14 cellular contexts compared by ENCODE assay signal in genomic region chr3:56771376-56771775, GRCh38. TPM values are rescaled to one million over a fixed set of nuclear protein-coding genes. Genes with fewer than 3 reads are reported as not detected.
DNase-seq lines count a peak whose midpoint lies in the region; ATAC-seq and TF ChIP-seq lines count a peak whose summit lies in the region.
"Had no signal": no experiment of that assay in that cellular context is flagged by ENCODE, and none has a peak within 500 bp of the region (broad histone marks: within the 10 kb centered on the region; RNA-seq: fewer than 3 reads in every experiment).

No MANE protein-coding gene starts in this region.

- TF ChIP-seq CTCF in WTC11 (IDR thresholded peaks at IDR 0.05) (no peak), CD14-positive monocyte (IDR thresholded peaks at IDR 0.05) (no peak)

- CTCF ChIA-PET in WTC11 (lab: Charles Lee) = interaction anchor here (1.3 kb wide), 1 partner anchor 16 kb away, joined by 3 read pairs; no protein-coding TSS in a partner anchor

- no peak for ATAC-seq in stimulated activated naive CD8-positive, alpha-beta T cell treated with anti-CD3 and anti-CD28 coated beads, Interleukin-15, Interleukin-2, amounts not matched to agents 100 U/mL and 50 U/mL, for 24 hours
- no peak for ATAC-seq in WTC11
- ATAC-seq in HG02678 (IDR thresholded peaks at IDR 0.05; ENCODE audit: unreplicated experiment) = no peak
- ATAC-seq: HCT116, pancreas had no signal

- H3K9me3 Mint-ChIP-seq in stimulated activated naive CD8-positive, alpha-beta T cell treated with anti-CD3 and anti-CD28 coated beads, Interleukin-15, Interleukin-2, amounts not matched to agents 100 ng/mL and 50 ng/mL, for 24 hours = no peaks in the 10 kb centered on the region
- no peaks in the 10 kb centered on the region for H3K9me3 Mint-ChIP-seq in WTC11
- no peaks in the 10 kb centered on the region for H3K9me3 Mint-ChIP-seq in immature natural killer cell
- H3K9me3 Mint-ChIP-seq in CD14-positive monocyte = peaks cover 0 to 1% (median 0%) of the 10 kb centered on the region in 7 donors

- peaks cover 67% of the 10 kb centered on the region for H3K4me1 Mint-ChIP-seq in stimulated activated naive CD8-positive, alpha-beta T cell treated with anti-CD3 and anti-CD28 coated beads, Interleukin-15, Interleukin-2, amounts not matched to agents 100 ng/mL and 50 ng/mL, for 24 hours (ENCODE audit: low read depth)
- H3K4me1 Mint-ChIP-seq in WTC11 = no peaks in the 10 kb centered on the region
- peaks cover 82 to 89% of the 10 kb centered on the region in 2 donors for H3K4me1 Mint-ChIP-seq in immature natural killer cell
- peaks cover 35% of the 10 kb centered on the region for H3K4me1 Mint-ChIP-seq in CD14-positive monocyte

- H3K27ac Mint-ChIP-seq in stimulated activated naive CD8-positive, alpha-beta T cell treated with anti-CD3 and anti-CD28 coated beads, Interleukin-15, Interleukin-2, amounts not matched to agents 100 ng/mL and 50 ng/mL, for 24 hours = peak overlapping the region; percentile 79
- H3K27ac Mint-ChIP-seq in WTC11 = peak overlapping the region; percentile 28; the same call in 1 of the 2 replicates
- H3K27ac Mint-ChIP-seq in immature natural killer cell = peak overlapping the region; percentile 61 to 84 (median 80)
- H3K27ac Mint-ChIP-seq in CD14-positive monocyte = peak overlapping the region in 2 of 7 donors; percentile 38 to 69

- no peak overlapping the region for H3K4me3 Mint-ChIP-seq in stimulated activated naive CD8-positive, alpha-beta T cell treated with anti-CD3 and anti-CD28 coated beads, Interleukin-15, Interleukin-2, amounts not matched to agents 100 ng/mL and 50 ng/mL, for 24 hours
- H3K4me3 Mint-ChIP-seq in WTC11 = no peak overlapping the region
- H3K4me3 Mint-ChIP-seq in immature natural killer cell = peak overlapping the region in 4 of 5 donors; percentile 18 to 59 (median 29)
- no peak overlapping the region for H3K4me3 Mint-ChIP-seq in CD14-positive monocyte

- no peaks in the 10 kb centered on the region for H3K27me3 Mint-ChIP-seq in stimulated activated naive CD8-positive, alpha-beta T cell treated with anti-CD3 and anti-CD28 coated beads, Interleukin-15, Interleukin-2, amounts not matched to agents 100 ng/mL and 50 ng/mL, for 24 hours
- H3K27me3 Mint-ChIP-seq in WTC11 (ENCODE audit: low read depth) = no peaks in the 10 kb centered on the region
- peaks cover 0 to 6% (median 2%) of the 10 kb centered on the region in 3 donors for H3K27me3 Mint-ChIP-seq in immature natural killer cell (ENCODE audit: low read depth in 3 of 3)
- peaks cover 0 to 4% (median 0%) of the 10 kb centered on the region in 3 donors for H3K27me3 Mint-ChIP-seq in CD14-positive monocyte (ENCODE audit: low read depth in 3 of 3)

- peaks cover 71% of the 10 kb centered on the region for H3K36me3 Mint-ChIP-seq in stimulated activated naive CD8-positive, alpha-beta T cell treated with anti-CD3 and anti-CD28 coated beads, Interleukin-15, Interleukin-2, amounts not matched to agents 100 ng/mL and 50 ng/mL, for 24 hours (ENCODE audit: low read depth)
- H3K36me3 Mint-ChIP-seq in WTC11 (no peaks in the 10 kb centered on the region), immature natural killer cell (peaks cover 14 to 56% (median 36%) of the 10 kb centered on the region in 3 donors), CD14-positive monocyte (peaks cover 51 to 58% of the 10 kb centered on the region in 2 donors)

- POLR2A ChIA-PET in WTC11 (lab: Charles Lee) = no interaction called here

- DNase-seq in stimulated activated naive CD8-positive, alpha-beta T cell treated with anti-CD3 and anti-CD28 coated beads, Interleukin-15, Interleukin-2, amounts not matched to agents 100 U/mL and 50 U/mL, for 24 hours = no peak
- DNase-seq in WTC11 (ENCODE audit: low spot score) (no peak), immature natural killer cell (no peak), activated gamma-delta T cell (lab: John Stamatoyannopoulos, UW) (no peak), CD14-positive monocyte (ENCODE audit: low spot score) (no peak)
- DNase-seq: head of caudate nucleus; KG1; NCI-H345; pancreas; SK-N-SH; stimulated activated CD4-positive, alpha-beta T cell treated with anti-CD3 and anti-CD28 coated beads, Interleukin-2, amount 100 ng/mL, for 24 hours had no signal

- intact Hi-C loops in CD14-positive monocyte (cut with micrococcal nuclease) = no loop called here

TF ChIP-seq in WTC11, 78 proteins besides CTCF, POLR2A, EP300 and RAD21 (continues in another document):
- TF ChIP-seq PREB (CRISPR knock-in tag; IDR thresholded peaks at IDR 0.05; ENCODE audit: borderline replicate concordance) = no peak
- no peak for TF ChIP-seq CREM (CRISPR knock-in tag; IDR thresholded peaks at IDR 0.05)
- no peak for TF ChIP-seq USF1 (CRISPR knock-in tag; IDR thresholded peaks at IDR 0.05)
- TF ChIP-seq RELA (CRISPR knock-in tag; IDR thresholded peaks at IDR 0.05; ENCODE audit: borderline replicate concordance) = no peak
- no peak for TF ChIP-seq SMAD4 (CRISPR knock-in tag; IDR thresholded peaks at IDR 0.05)
- TF ChIP-seq ZMAT4 (CRISPR knock-in tag; IDR thresholded peaks at IDR 0.05) = no peak
- TF ChIP-seq AR (CRISPR knock-in tag; IDR thresholded peaks at IDR 0.05) = no peak
- no peak for TF ChIP-seq OVOL2 (CRISPR knock-in tag; IDR thresholded peaks at IDR 0.05; ENCODE audit: borderline replicate concordance)
- no peak for TF ChIP-seq IRF1 (CRISPR knock-in tag; IDR thresholded peaks at IDR 0.05)
- TF ChIP-seq RORB (CRISPR knock-in tag; IDR thresholded peaks at IDR 0.05) = no peak

RNA-seq across cellular contexts. Expression of gene ARHGEF3, which starts 30.4 kb away (rescaled TPM):
- 4.6 to 7.9 TPM (median 7.5 TPM) in 3 replicates for total RNA-seq in WTC11 (2021)
- polyA plus RNA-seq in immature natural killer cell (100 to 1,000 TPM; 110 to 197 (median 136) TPM), CD14-positive monocyte (10 to 100 TPM; 22.6 to 29.5 TPM)

Comparison
In these comparisons a context has a peak if more than half of its experiments do, and no peak if none do; other contexts are left out.
1. H3K4me3 Mint-ChIP-seq: peak in immature natural killer cell (4 of 5); none in stimulated activated naive CD8-positive, alpha-beta T cell treated with anti-CD3 and anti-CD28 coated beads, Interleukin-15, Interleukin-2, amounts not matched to agents 100 ng/mL and 50 ng/mL, for 24 hours (single experiment), WTC11 (single experiment) and CD14-positive monocyte (0 of 2).